ENCODE assay signal across 1 cellular context in the genomic region with DNA sequence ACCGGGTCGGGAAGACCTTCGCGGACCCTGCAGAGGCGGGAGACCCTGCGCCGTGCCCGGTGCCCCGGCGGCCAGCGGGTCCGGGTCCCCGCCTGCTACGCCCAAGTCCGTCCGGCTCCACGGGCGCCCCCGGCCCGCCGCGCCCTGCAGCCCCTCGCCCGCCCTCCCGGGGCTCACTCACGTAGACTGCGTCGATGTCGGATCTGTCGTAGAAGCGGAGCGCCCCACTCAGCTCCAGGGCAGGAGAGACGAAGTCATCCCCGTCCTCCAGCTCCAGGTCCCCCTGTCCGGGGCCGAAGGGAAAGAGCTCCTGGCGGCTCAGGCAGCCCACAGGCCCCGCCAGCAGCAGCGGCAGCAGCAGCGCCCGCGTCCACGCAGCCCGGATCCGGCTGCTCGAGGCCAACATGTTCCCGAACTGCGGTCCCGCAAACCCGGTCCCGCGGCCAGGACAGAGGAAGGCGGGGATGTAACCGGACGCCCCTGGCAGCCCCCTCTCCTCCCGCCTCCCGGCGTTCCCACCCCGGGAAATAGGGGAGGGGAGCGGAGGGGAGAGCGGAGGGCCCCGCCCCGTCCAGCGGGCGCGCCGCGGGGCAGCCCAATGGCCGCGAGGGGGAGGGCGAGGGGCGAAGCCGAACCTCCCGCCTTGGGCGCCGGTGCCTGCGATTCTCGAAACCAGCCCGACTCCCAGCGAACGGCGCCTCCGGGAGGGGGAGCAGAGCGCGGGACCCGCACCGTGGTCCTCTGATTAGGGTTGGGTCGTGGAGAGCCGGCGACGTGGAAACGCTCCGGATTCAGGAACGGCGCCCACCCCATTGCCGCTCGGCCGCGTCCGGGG.
A peak's percentile ranks its signal among the peaks of the same experiment; 100 is the strongest.
TF ChIP-seq lines count a peak whose summit lies in the region.

A gene with protein sequence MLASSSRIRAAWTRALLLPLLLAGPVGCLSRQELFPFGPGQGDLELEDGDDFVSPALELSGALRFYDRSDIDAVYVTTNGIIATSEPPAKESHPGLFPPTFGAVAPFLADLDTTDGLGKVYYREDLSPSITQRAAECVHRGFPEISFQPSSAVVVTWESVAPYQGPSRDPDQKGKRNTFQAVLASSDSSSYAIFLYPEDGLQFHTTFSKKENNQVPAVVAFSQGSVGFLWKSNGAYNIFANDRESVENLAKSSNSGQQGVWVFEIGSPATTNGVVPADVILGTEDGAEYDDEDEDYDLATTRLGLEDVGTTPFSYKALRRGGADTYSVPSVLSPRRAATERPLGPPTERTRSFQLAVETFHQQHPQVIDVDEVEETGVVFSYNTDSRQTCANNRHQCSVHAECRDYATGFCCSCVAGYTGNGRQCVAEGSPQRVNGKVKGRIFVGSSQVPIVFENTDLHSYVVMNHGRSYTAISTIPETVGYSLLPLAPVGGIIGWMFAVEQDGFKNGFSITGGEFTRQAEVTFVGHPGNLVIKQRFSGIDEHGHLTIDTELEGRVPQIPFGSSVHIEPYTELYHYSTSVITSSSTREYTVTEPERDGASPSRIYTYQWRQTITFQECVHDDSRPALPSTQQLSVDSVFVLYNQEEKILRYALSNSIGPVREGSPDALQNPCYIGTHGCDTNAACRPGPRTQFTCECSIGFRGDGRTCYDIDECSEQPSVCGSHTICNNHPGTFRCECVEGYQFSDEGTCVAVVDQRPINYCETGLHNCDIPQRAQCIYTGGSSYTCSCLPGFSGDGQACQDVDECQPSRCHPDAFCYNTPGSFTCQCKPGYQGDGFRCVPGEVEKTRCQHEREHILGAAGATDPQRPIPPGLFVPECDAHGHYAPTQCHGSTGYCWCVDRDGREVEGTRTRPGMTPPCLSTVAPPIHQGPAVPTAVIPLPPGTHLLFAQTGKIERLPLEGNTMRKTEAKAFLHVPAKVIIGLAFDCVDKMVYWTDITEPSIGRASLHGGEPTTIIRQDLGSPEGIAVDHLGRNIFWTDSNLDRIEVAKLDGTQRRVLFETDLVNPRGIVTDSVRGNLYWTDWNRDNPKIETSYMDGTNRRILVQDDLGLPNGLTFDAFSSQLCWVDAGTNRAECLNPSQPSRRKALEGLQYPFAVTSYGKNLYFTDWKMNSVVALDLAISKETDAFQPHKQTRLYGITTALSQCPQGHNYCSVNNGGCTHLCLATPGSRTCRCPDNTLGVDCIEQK (minus strand): TSS at position 417 of the 835 bp plus-strand sequence. CDS start 11 bp downstream, at position 406.

TF ChIP-seq in HepG2, 621 proteins besides CTCF, POLR2A, EP300 and RAD21 (continued from another document):
- TF ChIP-seq, protein P1, sequence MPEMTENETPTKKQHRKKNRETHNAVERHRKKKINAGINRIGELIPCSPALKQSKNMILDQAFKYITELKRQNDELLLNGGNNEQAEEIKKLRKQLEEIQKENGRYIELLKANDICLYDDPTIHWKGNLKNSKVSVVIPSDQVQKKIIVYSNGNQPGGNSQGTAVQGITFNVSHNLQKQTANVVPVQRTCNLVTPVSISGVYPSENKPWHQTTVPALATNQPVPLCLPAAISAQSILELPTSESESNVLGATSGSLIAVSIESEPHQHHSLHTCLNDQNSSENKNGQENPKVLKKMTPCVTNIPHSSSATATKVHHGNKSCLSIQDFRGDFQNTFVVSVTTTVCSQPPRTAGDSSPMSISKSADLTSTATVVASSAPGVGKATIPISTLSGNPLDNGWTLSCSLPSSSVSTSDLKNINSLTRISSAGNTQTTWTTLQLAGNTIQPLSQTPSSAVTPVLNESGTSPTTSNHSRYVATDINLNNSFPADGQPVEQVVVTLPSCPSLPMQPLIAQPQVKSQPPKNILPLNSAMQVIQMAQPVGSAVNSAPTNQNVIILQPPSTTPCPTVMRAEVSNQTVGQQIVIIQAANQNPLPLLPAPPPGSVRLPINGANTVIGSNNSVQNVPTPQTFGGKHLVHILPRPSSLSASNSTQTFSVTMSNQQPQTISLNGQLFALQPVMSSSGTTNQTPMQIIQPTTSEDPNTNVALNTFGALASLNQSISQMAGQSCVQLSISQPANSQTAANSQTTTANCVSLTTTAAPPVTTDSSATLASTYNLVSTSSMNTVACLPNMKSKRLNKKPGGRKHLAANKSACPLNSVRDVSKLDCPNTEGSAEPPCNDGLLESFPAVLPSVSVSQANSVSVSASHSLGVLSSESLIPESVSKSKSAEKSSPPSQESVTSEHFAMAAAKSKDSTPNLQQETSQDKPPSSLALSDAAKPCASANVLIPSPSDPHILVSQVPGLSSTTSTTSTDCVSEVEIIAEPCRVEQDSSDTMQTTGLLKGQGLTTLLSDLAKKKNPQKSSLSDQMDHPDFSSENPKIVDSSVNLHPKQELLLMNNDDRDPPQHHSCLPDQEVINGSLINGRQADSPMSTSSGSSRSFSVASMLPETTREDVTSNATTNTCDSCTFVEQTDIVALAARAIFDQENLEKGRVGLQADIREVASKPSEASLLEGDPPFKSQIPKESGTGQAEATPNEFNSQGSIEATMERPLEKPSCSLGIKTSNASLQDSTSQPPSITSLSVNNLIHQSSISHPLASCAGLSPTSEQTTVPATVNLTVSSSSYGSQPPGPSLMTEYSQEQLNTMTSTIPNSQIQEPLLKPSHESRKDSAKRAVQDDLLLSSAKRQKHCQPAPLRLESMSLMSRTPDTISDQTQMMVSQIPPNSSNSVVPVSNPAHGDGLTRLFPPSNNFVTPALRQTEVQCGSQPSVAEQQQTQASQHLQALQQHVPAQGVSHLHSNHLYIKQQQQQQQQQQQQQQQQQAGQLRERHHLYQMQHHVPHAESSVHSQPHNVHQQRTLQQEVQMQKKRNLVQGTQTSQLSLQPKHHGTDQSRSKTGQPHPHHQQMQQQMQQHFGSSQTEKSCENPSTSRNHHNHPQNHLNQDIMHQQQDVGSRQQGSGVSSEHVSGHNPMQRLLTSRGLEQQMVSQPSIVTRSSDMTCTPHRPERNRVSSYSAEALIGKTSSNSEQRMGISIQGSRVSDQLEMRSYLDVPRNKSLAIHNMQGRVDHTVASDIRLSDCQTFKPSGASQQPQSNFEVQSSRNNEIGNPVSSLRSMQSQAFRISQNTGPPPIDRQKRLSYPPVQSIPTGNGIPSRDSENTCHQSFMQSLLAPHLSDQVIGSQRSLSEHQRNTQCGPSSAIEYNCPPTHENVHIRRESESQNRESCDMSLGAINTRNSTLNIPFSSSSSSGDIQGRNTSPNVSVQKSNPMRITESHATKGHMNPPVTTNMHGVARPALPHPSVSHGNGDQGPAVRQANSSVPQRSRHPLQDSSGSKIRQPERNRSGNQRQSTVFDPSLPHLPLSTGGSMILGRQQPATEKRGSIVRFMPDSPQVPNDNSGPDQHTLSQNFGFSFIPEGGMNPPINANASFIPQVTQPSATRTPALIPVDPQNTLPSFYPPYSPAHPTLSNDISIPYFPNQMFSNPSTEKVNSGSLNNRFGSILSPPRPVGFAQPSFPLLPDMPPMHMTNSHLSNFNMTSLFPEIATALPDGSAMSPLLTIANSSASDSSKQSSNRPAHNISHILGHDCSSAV (CRISPR knock-in tag; IDR thresholded peaks at IDR 0.05; ENCODE audit: borderline replicate concordance): no peak
- no peak for TF ChIP-seq MXD4 (CRISPR knock-in tag; IDR thresholded peaks at IDR 0.05)
- TF ChIP-seq ETV5 (CRISPR knock-in tag; IDR thresholded peaks at IDR 0.05; ENCODE audit: borderline replicate concordance): peak; percentile 74; the same call in 1 of the 2 replicates
- peak; percentile 59 for TF ChIP-seq UBTF (CRISPR knock-in tag; IDR thresholded peaks at IDR 0.05)
- TF ChIP-seq FOXC1 (CRISPR knock-in tag; IDR thresholded peaks at IDR 0.05; ENCODE audit: borderline replicate concordance): 0 out of 2 replicates have a peak, but pooled peaks have one; percentile 25
- TF ChIP-seq ZNF382 (CRISPR knock-in tag; IDR thresholded peaks at IDR 0.05; ENCODE audit: borderline replicate concordance): no peak
- TF ChIP-seq KDM5A (IDR thresholded peaks at IDR 0.05; ENCODE audit: borderline replicate concordance, low read length): no peak
- TF ChIP-seq, protein P2, sequence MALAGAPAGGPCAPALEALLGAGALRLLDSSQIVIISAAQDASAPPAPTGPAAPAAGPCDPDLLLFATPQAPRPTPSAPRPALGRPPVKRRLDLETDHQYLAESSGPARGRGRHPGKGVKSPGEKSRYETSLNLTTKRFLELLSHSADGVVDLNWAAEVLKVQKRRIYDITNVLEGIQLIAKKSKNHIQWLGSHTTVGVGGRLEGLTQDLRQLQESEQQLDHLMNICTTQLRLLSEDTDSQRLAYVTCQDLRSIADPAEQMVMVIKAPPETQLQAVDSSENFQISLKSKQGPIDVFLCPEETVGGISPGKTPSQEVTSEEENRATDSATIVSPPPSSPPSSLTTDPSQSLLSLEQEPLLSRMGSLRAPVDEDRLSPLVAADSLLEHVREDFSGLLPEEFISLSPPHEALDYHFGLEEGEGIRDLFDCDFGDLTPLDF (CRISPR knock-in tag; IDR thresholded peaks at IDR 0.05): peak; percentile 62
- TF ChIP-seq CCAR2 (optimal IDR thresholded peaks at IDR 0.05; ENCODE audit: low read depth, low read length): no peak
- no peak for TF ChIP-seq ATF1 (CRISPR knock-in tag; IDR thresholded peaks at IDR 0.05)
- TF ChIP-seq RFX1 (IDR thresholded peaks at IDR 0.05): no peak
- TF ChIP-seq NR3C1 (CRISPR knock-in tag; IDR thresholded peaks at IDR 0.05): no peak
- 0 out of 2 replicates have a peak, but pooled peaks have one; percentile 23 for TF ChIP-seq KLF15 (CRISPR knock-in tag; IDR thresholded peaks at IDR 0.05; ENCODE audit: borderline replicate concordance)
